In the genomic region with DNA sequence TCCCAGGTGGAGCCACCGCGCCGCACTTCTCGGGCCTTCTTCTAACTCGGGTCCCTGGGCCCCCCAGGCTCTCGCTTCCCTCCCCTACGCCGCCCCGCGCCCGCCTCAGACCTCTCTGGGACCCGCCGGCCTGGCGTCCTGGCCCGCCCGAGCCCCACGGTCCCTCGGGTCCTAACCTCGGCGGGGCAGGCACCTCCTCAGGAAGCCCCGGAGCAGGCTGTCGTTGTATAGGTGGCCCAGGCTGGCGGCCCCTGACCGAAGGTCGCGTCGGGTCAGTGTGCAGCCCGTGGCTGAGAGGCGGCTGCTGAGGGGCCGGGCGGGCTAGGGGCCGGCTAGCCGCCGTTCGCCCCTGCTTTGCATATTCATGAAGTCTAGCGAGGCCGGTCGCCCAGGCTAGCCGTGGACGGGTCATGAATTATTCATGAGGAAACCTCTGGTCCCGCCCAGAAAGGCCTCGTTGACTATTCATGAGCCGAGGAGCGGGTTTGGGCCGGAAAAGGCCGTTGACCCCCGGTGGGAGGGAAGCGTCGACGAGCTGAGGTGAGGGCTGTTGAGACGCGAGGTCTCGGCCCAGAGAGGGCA, we compare ENCODE assay signal across 11 cellular contexts. TPM values are rescaled to one million over a fixed set of nuclear protein-coding genes. Genes with fewer than 3 reads are reported as not detected.
A peak's percentile ranks its signal among the peaks of the same experiment; 100 is the strongest.
DNase-seq lines count a peak whose midpoint lies in the region; ATAC-seq and TF ChIP-seq lines count a peak whose summit lies in the region.
"Had no signal": no experiment of that assay in that cellular context is flagged by ENCODE, and none has a peak within 500 bp of the region (broad histone marks: within the 10 kb centered on the region; RNA-seq: fewer than 3 reads in every experiment).

A gene with protein sequence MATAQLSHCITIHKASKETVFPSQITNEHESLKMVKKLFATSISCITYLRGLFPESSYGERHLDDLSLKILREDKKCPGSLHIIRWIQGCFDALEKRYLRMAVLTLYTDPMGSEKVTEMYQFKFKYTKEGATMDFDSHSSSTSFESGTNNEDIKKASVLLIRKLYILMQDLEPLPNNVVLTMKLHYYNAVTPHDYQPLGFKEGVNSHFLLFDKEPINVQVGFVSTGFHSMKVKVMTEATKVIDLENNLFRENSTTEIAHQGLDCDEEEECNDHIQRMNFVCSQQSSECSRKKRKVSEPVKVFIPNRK (plus strand): TSS at position 513 of the 582 bp plus-strand sequence. CDS start 13,489 bp downstream, outside the sequence.

- no peak for TF ChIP-seq CTCF in esophagus muscularis mucosa (IDR thresholded peaks at IDR 0.05)
- no peak for TF ChIP-seq CTCF in lung (IDR thresholded peaks at IDR 0.05; ENCODE audit: control extremely low read depth, extremely low read depth)
- no peak for TF ChIP-seq CTCF in transverse colon (IDR thresholded peaks at IDR 0.05)

- H3K27me3 ChIP-seq in esophagus muscularis mucosa = peaks cover 0 to 36% (median 11%) of the 10 kb centered on the region in 4 donors
- no peaks in the 10 kb centered on the region for H3K27me3 ChIP-seq in lung (ENCODE audit: control insufficient read depth, insufficient read depth)
- peaks cover 11% of the 10 kb centered on the region for H3K27me3 ChIP-seq in transverse colon

- DNase-seq in activated naive CD8-positive, alpha-beta T cell treated with anti-CD3 and anti-CD28 coated beads, Interleukin-2, amount 50 U/mL, for 24 hours = no peak
- no peak for DNase-seq in activated naive CD8-positive, alpha-beta T cell treated with anti-CD3 and anti-CD28 coated beads for 36 hours
- DNase-seq in esophagus muscularis mucosa (ENCODE audit: extremely low spot score) (no peak), lung (ENCODE audit: low spot score) (peak; percentile 52), transverse colon (peak; percentile 31), hippocampal formation (lab: John Stamatoyannopoulos, UW) (no peak), NCI-H69 (lab: John Stamatoyannopoulos, UW) (no peak)
- DNase-seq: T-helper 1 cell had no signal

- H3K4me1 Mint-ChIP-seq in activated naive CD8-positive, alpha-beta T cell treated with anti-CD3 and anti-CD28 coated beads, Interleukin-2, amount 50 U/mL, for 24 hours = peaks cover 11% of the 10 kb centered on the region
- peaks cover 19% of the 10 kb centered on the region for H3K4me1 Mint-ChIP-seq in activated naive CD8-positive, alpha-beta T cell treated with anti-CD3 and anti-CD28 coated beads for 36 hours

- H3K9me3 ChIP-seq in esophagus muscularis mucosa (peaks cover 0 to 5% (median 0%) of the 10 kb centered on the region in 4 donors), lung (ENCODE audit: control insufficient read depth in 2 of 2, insufficient read depth in 1 of 2, low read length in 1 of 2) (peaks cover 0 to 3% of the 10 kb centered on the region in 2 donors), transverse colon (no peaks in the 10 kb centered on the region)

- H3K27ac Mint-ChIP-seq in activated naive CD8-positive, alpha-beta T cell treated with anti-CD3 and anti-CD28 coated beads, Interleukin-2, amount 50 U/mL, for 24 hours = no peak within 1 kb of the TSS
- H3K27ac Mint-ChIP-seq in activated naive CD8-positive, alpha-beta T cell treated with anti-CD3 and anti-CD28 coated beads for 36 hours = no peak within 1 kb of the TSS

- H3K27me3 Mint-ChIP-seq in activated naive CD8-positive, alpha-beta T cell treated with anti-CD3 and anti-CD28 coated beads, Interleukin-2, amount 50 U/mL, for 24 hours = peaks cover 25% of the 10 kb centered on the region
- peaks cover 47% of the 10 kb centered on the region for H3K27me3 Mint-ChIP-seq in activated naive CD8-positive, alpha-beta T cell treated with anti-CD3 and anti-CD28 coated beads for 36 hours

- H3K36me3 Mint-ChIP-seq in activated naive CD8-positive, alpha-beta T cell treated with anti-CD3 and anti-CD28 coated beads, Interleukin-2, amount 50 U/mL, for 24 hours (ENCODE audit: low read depth) = no peaks in the 10 kb centered on the region
- H3K36me3 Mint-ChIP-seq in activated naive CD8-positive, alpha-beta T cell treated with anti-CD3 and anti-CD28 coated beads for 36 hours = no peaks in the 10 kb centered on the region
- H3K36me3 Mint-ChIP-seq: activated naive CD4-positive, alpha-beta T cell treated with anti-CD3 and anti-CD28 coated beads, Interleukin-2, amount 50 U/mL, for 24 hours had no signal

- no peak within 1 kb of the TSS for H3K27ac ChIP-seq in esophagus muscularis mucosa (replicated peaks in 1 of 4)
- no peak within 1 kb of the TSS for H3K27ac ChIP-seq in lung (ENCODE audit: low read depth in 1 of 2, low read length in 1 of 2)
- no peak within 1 kb of the TSS for H3K27ac ChIP-seq in transverse colon

- H3K9me3 Mint-ChIP-seq in activated naive CD8-positive, alpha-beta T cell treated with anti-CD3 and anti-CD28 coated beads, Interleukin-2, amount 50 U/mL, for 24 hours = no peaks in the 10 kb centered on the region
- H3K9me3 Mint-ChIP-seq in activated naive CD8-positive, alpha-beta T cell treated with anti-CD3 and anti-CD28 coated beads for 36 hours = no peaks in the 10 kb centered on the region
- H3K9me3 Mint-ChIP-seq: activated naive CD4-positive, alpha-beta T cell treated with anti-CD3 and anti-CD28 coated beads, Interleukin-2, amount 50 U/mL, for 24 hours had no signal

- no peak for TF ChIP-seq EP300 in esophagus muscularis mucosa (IDR thresholded peaks at IDR 0.05)
- TF ChIP-seq EP300 in transverse colon (IDR thresholded peaks at IDR 0.05; ENCODE audit: low read depth) = no peak

- TF ChIP-seq POLR2A in esophagus muscularis mucosa (IDR thresholded peaks at IDR 0.05; ENCODE audit: low read depth) (no peak), transverse colon (IDR thresholded peaks at IDR 0.05) (no peak)

- WGBS in esophagus muscularis mucosa = 43% methylated on average over 30 of the region's 53 CpGs
- 20 to 28% methylated on average over 53 of the region's 53 CpGs for WGBS in lung, 2 donors
- 62 to 67% methylated on average over 15 to 52 of the region's 53 CpGs for WGBS in transverse colon (ENCODE audit: low coverage in 1 of 2), 2 donors

- peaks cover 0 to 7% (median 5%) of the 10 kb centered on the region in 4 donors for H3K4me1 ChIP-seq in esophagus muscularis mucosa
- peaks cover 0 to 5% of the 10 kb centered on the region in 2 donors for H3K4me1 ChIP-seq in lung (ENCODE audit: control insufficient read depth in 2 of 2, insufficient read depth in 2 of 2, low read length in 2 of 2)
- no peaks in the 10 kb centered on the region for H3K4me1 ChIP-seq in transverse colon

- no peak within 1 kb of the TSS for H3K4me3 Mint-ChIP-seq in activated naive CD8-positive, alpha-beta T cell treated with anti-CD3 and anti-CD28 coated beads, Interleukin-2, amount 50 U/mL, for 24 hours
- no peak within 1 kb of the TSS for H3K4me3 Mint-ChIP-seq in activated naive CD8-positive, alpha-beta T cell treated with anti-CD3 and anti-CD28 coated beads for 36 hours

- in situ Hi-C loops in transverse colon (cut with MboI; ENCODE audit: low pct_ligation_motif_present in 1 of 4, low pct_unique_long_range_greater_than_20kb in 1 of 4, low sequenced_read_pairs in 3 of 4) = no loop called here

- H3K36me3 ChIP-seq in esophagus muscularis mucosa (no peaks in the 10 kb centered on the region), lung (ENCODE audit: control insufficient read depth in 2 of 2, insufficient read depth in 2 of 2, low read length in 2 of 2) (no peaks in the 10 kb centered on the region), transverse colon (no peaks in the 10 kb centered on the region)

- peak; percentile 20 for ATAC-seq in activated naive CD8-positive, alpha-beta T cell treated with anti-CD3 and anti-CD28 coated beads, Interleukin-2, amount 50 U/mL, for 24 hours
- peak; percentile 64 for ATAC-seq in lung (ENCODE audit: insufficient read depth, low FRiP score)
- no peak for ATAC-seq in GM21381 (IDR thresholded peaks at IDR 0.05; ENCODE audit: unreplicated experiment)

- peak within 1 kb of the TSS; percentile 13 to 49 (median 32) for H3K4me3 ChIP-seq in esophagus muscularis mucosa
- H3K4me3 ChIP-seq in lung = no peak within 1 kb of the TSS
- H3K4me3 ChIP-seq in transverse colon = peak within 1 kb of the TSS in 2 of 4 donors; percentile 11 to 25

- intact Hi-C loops in esophagus muscularis mucosa (cut with DNase I) = loop anchor here (10.0 kb wide), 1 partner anchor 445 kb away; no protein-coding TSS in a partner anchor
- intact Hi-C loops in transverse colon (cut with DNase I; ENCODE audit: low total_unique reads) = no loop called here

RNA-seq across cellular contexts. Expression of the gene that starts here (rescaled TPM):
- not detected for total RNA-seq in activated naive CD8-positive, alpha-beta T cell treated with anti-CD3 and anti-CD28 coated beads for 36 hours
- total RNA-seq in esophagus muscularis mucosa (not detected), lung (under 1 TPM in 1 of 2 donors, not detected in 1; 0.46 TPM), transverse colon (not detected)
- polyA plus RNA-seq in lung = under 1 TPM in 1 of 2 donors, not detected in 1; 0.02 TPM
- total RNA-seq: A172 had no signal

Comparison
In these comparisons a context has a peak if more than half of its experiments do, and no peak if none do; other contexts are left out.
1. Peak in DNase-seq and ATAC-seq in lung; RNA of the gene not detected or under 1 TPM.
2. Peak in DNase-seq in transverse colon; RNA of the gene not detected or under 1 TPM.